Comparison of ENCODE assay signal across 8 cellular contexts in the genomic region with DNA sequence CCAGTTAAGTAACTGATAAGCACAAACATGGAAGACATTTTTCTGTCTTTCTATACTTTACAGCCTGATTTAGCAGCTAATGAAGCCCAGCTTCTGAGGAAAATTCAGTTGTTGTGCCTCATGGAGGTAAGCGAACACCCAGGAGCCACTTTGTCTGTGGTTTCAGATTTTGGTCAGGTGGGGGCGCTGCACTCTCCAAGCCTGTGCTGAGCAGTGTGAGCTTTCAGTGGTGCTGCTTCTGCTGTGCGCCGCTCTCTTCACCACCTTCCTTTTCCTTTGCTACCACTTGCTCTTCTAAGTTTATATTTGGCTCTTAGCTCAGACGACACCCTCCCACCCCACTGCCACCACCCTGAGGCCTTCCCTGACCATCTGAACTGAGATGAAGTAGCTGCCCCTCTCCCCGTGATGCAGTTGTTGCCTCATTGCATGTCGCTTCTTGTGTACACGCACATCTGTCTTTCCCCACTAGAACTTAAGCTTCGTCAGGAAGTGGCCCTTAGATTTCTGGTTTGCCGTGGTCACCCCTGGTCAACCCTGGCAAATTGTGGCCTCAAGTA. TPM values are rescaled to one million over a fixed set of nuclear protein-coding genes. Genes with fewer than 3 reads are reported as not detected.
DNase-seq lines count a peak whose midpoint lies in the region; ATAC-seq and TF ChIP-seq lines count a peak whose summit lies in the region.

No MANE protein-coding gene starts in this region.

- intact Hi-C loops in HCT116 (cut with micrococcal nuclease): no loop called here

- no TSS peak for BruUV-seq in HCT116 (replicated peaks; lab: Mats Ljungman, UMichigan)

- RAD21 ChIA-PET in HCT116 (lab: Charles Lee; ENCODE audit: low non-redundant PET in 1 of 2, low total read pairs in 2 of 2, uncharacterized antibody in 2 of 2, unreplicated experiment in 2 of 2): no interaction called here

- H3K79me2 ChIP-seq in HCT116 (ENCODE audit: insufficient read depth, low read length): no peaks in the 10 kb centered on the region; the same call in 1 of the 2 replicates
- no peaks in the 10 kb centered on the region for H3K79me2 ChIP-seq in SU-DHL-6 (ENCODE audit: insufficient read depth, low read length)
- no peaks in the 10 kb centered on the region for H3K79me2 ChIP-seq in hepatocyte

- ATAC-seq in HCT116 (peak; percentile 83), GM19328 (IDR thresholded peaks at IDR 0.05; ENCODE audit: unreplicated experiment) (no peak), HG03439 (IDR thresholded peaks at IDR 0.05; ENCODE audit: unreplicated experiment) (no peak)

- 79% methylated on average over 10 of the region's 10 CpGs for WGBS in hepatocyte (ENCODE audit: low lambda C conversion rate, missing lambda C conversion rate)

- no peaks in the 10 kb centered on the region for H3K27me3 ChIP-seq in HCT116 (ENCODE audit: insufficient read depth, low read length)
- no peaks in the 10 kb centered on the region for H3K27me3 ChIP-seq in SU-DHL-6 (ENCODE audit: low read length)
- no peaks in the 10 kb centered on the region for H3K27me3 ChIP-seq in hepatocyte

- TF ChIP-seq CTCF in AG09319 (IDR thresholded peaks at IDR 0.05; ENCODE audit: low read depth, low read length) (peak; percentile 61), HCT116 (IDR thresholded peaks at IDR 0.05 in 2 of 3, conservative IDR thresholded peaks at IDR 0.05 in 1 of 3; ENCODE audit: borderline replicate concordance in 1 of 3, insufficient read depth in 1 of 3, low read depth in 2 of 3, low read length in 2 of 3) (peak; percentile 56 to 81 (median 66); a peak in 5 of 6 replicates), SU-DHL-6 (IDR thresholded peaks at IDR 0.05; ENCODE audit: insufficient read depth, low read length, poor library complexity, severe bottlenecking) (peak; percentile 71), hepatocyte (IDR thresholded peaks at IDR 0.05; ENCODE audit: poor library complexity) (peak; percentile 61)

- H3K4me2 ChIP-seq in HCT116 (ENCODE audit: low read length) (no peak overlapping the region), SU-DHL-6 (ENCODE audit: low read depth, low read length, poor library complexity, severe bottlenecking) (no peak overlapping the region), hepatocyte (no peak overlapping the region)

- peak; percentile 53 for TF ChIP-seq RAD21 in HCT116 (IDR thresholded peaks at IDR 0.05; ENCODE audit: low read depth)

- H4K20me1 ChIP-seq in HCT116 (ENCODE audit: insufficient read depth) (no peaks in the 10 kb centered on the region), SU-DHL-6 (ENCODE audit: low read depth, low read length) (no peaks in the 10 kb centered on the region), hepatocyte (ENCODE audit: insufficient read depth, poor library complexity, severe bottlenecking) (no peaks in the 10 kb centered on the region)

- H3K9me2 ChIP-seq in HCT116 (ENCODE audit: insufficient read depth): no peaks in the 10 kb centered on the region
- no peaks in the 10 kb centered on the region for H3K9me2 ChIP-seq in SU-DHL-6 (replicated peaks; ENCODE audit: insufficient read depth, low read length)
- no peaks in the 10 kb centered on the region for H3K9me2 ChIP-seq in hepatocyte (replicated peaks; ENCODE audit: insufficient read depth)

- H3K9ac ChIP-seq in HCT116 (ENCODE audit: low read length): no peak overlapping the region
- no peak overlapping the region for H3K9ac ChIP-seq in SU-DHL-6 (ENCODE audit: low read length)

- H2AFZ ChIP-seq in HCT116 (ENCODE audit: low read depth, low read length, poor library complexity, severe bottlenecking): no peak overlapping the region
- H2AFZ ChIP-seq in SU-DHL-6 (ENCODE audit: low read depth, low read length, severe bottlenecking): no peak overlapping the region
- no peak overlapping the region for H2AFZ ChIP-seq in hepatocyte

- H3K4me1 ChIP-seq in HCT116 (ENCODE audit: control insufficient read depth in 1 of 2, insufficient read depth in 2 of 2, low read length in 2 of 2) (no peaks in the 10 kb centered on the region), hepatocyte (ENCODE audit: insufficient read depth) (no peaks in the 10 kb centered on the region)

- H3K36me3 ChIP-seq in HCT116 (ENCODE audit: control insufficient read depth in 1 of 2, insufficient read depth in 2 of 2, low read length in 2 of 2) (peaks cover 55 to 64% of the 10 kb centered on the region in 2 experiments), SU-DHL-6 (ENCODE audit: low read length) (peaks cover 26% of the 10 kb centered on the region), hepatocyte (replicated peaks; ENCODE audit: insufficient read depth, low read depth) (no peaks in the 10 kb centered on the region)

- DNase-seq in AG09319 (ENCODE audit: extremely low read depth, low read depth) (no peak), HCT116 (ENCODE audit: low read depth, low spot score) (no peak), hepatocyte (ENCODE audit: low spot score) (peak; percentile 67)
- peak; percentile 58 for DNase-seq in activated naive CD8-positive, alpha-beta T cell treated with anti-CD3 and anti-CD28 coated beads, Interleukin-2, amount 50 U/mL, for 16 hours (ENCODE audit: low read depth, low spot score)
- DNase-seq in stimulated activated CD4-positive, alpha-beta T cell treated with anti-CD3 and anti-CD28 coated beads, Interleukin-15, amount 100 ng/mL, for 24 hours: peak; percentile 79

- H3K4me3 ChIP-seq in HCT116 (replicated peaks in 1 of 2; ENCODE audit: low read depth in 1 of 2, low read length in 2 of 2) (no peak overlapping the region), SU-DHL-6 (ENCODE audit: insufficient read depth, low read length, poor library complexity, severe bottlenecking) (no peak overlapping the region), hepatocyte (no peak overlapping the region)

- H3K9me3 ChIP-seq in HCT116 (ENCODE audit: control insufficient read depth in 1 of 2, insufficient read depth in 1 of 2, low read depth in 1 of 2, low read length in 2 of 2) (no peaks in the 10 kb centered on the region), SU-DHL-6 (ENCODE audit: insufficient read depth, low read length) (no peaks in the 10 kb centered on the region), hepatocyte (ENCODE audit: low read depth) (no peaks in the 10 kb centered on the region)

- TF ChIP-seq POLR2A in HCT116 (IDR thresholded peaks at IDR 0.05; ENCODE audit: borderline replicate concordance, extremely low read depth, insufficient read depth, insufficient read length): no peak

- H3K27ac ChIP-seq in HCT116 (ENCODE audit: low read depth, low read length) (no peak overlapping the region), SU-DHL-6 (ENCODE audit: low read depth, low read length) (no peak overlapping the region), hepatocyte (no peak overlapping the region)

- CTCF ChIA-PET in HCT116 (lab: Charles Lee): interaction anchor here (0.5 to 1.7 kb wide), 13 partner anchors 10 to 198 kb away, joined by 3 to 10 read pairs (median 3); a partner anchor contains a TSS

- H3F3A ChIP-seq in SU-DHL-6 (ENCODE audit: insufficient read depth): peaks cover 6% of the 10 kb centered on the region; the same call in 1 of the 2 replicates

- POLR2A ChIA-PET in HCT116 (lab: Charles Lee): no interaction called here

TF ChIP-seq in HCT116, 20 proteins besides CTCF, POLR2A, EP300 and RAD21:
- TF ChIP-seq, protein P1, sequence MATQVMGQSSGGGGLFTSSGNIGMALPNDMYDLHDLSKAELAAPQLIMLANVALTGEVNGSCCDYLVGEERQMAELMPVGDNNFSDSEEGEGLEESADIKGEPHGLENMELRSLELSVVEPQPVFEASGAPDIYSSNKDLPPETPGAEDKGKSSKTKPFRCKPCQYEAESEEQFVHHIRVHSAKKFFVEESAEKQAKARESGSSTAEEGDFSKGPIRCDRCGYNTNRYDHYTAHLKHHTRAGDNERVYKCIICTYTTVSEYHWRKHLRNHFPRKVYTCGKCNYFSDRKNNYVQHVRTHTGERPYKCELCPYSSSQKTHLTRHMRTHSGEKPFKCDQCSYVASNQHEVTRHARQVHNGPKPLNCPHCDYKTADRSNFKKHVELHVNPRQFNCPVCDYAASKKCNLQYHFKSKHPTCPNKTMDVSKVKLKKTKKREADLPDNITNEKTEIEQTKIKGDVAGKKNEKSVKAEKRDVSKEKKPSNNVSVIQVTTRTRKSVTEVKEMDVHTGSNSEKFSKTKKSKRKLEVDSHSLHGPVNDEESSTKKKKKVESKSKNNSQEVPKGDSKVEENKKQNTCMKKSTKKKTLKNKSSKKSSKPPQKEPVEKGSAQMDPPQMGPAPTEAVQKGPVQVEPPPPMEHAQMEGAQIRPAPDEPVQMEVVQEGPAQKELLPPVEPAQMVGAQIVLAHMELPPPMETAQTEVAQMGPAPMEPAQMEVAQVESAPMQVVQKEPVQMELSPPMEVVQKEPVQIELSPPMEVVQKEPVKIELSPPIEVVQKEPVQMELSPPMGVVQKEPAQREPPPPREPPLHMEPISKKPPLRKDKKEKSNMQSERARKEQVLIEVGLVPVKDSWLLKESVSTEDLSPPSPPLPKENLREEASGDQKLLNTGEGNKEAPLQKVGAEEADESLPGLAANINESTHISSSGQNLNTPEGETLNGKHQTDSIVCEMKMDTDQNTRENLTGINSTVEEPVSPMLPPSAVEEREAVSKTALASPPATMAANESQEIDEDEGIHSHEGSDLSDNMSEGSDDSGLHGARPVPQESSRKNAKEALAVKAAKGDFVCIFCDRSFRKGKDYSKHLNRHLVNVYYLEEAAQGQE (IDR thresholded peaks at IDR 0.05; ENCODE audit: low read depth): no peak

RNA-seq across cellular contexts. Expression of a gene that starts 14.0 kb away (rescaled TPM):
- total RNA-seq in HCT116 (2021; ENCODE audit: unreplicated experiment): 179 TPM
- 146 and 190 TPM in 2 replicates for polyA plus RNA-seq in HCT116 (2012)
- 80.8 and 91.8 TPM in 2 replicates for total RNA-seq in hepatocyte
- polyA plus RNA-seq in hepatocyte: 125 and 146 TPM in 2 replicates

RNA-seq across cellular contexts. Expression of a gene that starts 14.7 kb away (rescaled TPM):
- total RNA-seq in HCT116 (2021; ENCODE audit: unreplicated experiment): 17.9 TPM
- 16.4 and 19.3 TPM in 2 replicates for polyA plus RNA-seq in HCT116 (2012)
- 11.2 and 15.5 TPM in 2 replicates for total RNA-seq in hepatocyte
- polyA plus RNA-seq in hepatocyte: 23.4 and 27.4 TPM in 2 replicates

RNA-seq across cellular contexts. Expression of a gene that starts 27.4 kb away (rescaled TPM):
- not detected for total RNA-seq in HCT116 (2021; ENCODE audit: unreplicated experiment)
- polyA plus RNA-seq in HCT116 (2012): 0.09 and 0.16 TPM in 2 replicates
- total RNA-seq in hepatocyte: not detected in 2 replicates
- polyA plus RNA-seq in hepatocyte: 1.4 TPM in 1 of 2 replicates, not detected in the other

RNA-seq across cellular contexts. Expression of a gene that starts 38.1 kb away (rescaled TPM):
- total RNA-seq in HCT116 (2021; ENCODE audit: unreplicated experiment) (57.5 TPM), hepatocyte (12.0 and 19.2 TPM in 2 replicates)
- polyA plus RNA-seq in HCT116 (2012): 33.9 and 37.6 TPM in 2 replicates
- polyA plus RNA-seq in hepatocyte: 27.9 and 44.0 TPM in 2 replicates

RNA-seq across cellular contexts. Expression of a gene that starts 43.3 kb away (rescaled TPM):
- total RNA-seq in HCT116 (2021; ENCODE audit: unreplicated experiment): 75.2 TPM
- 46.9 and 51.6 TPM in 2 replicates for polyA plus RNA-seq in HCT116 (2012)
- 75.6 and 115 TPM in 2 replicates for total RNA-seq in hepatocyte
- polyA plus RNA-seq in hepatocyte: 81.0 and 82.1 TPM in 2 replicates

Comparison
In these comparisons a context has a peak if more than half of its experiments do, and no peak if none do; other contexts are left out.
1. DNase-seq: peak in activated naive CD8-positive, alpha-beta T cell treated with anti-CD3 and anti-CD28 coated beads, Interleukin-2, amount 50 U/mL, for 16 hours (single experiment), hepatocyte (single experiment) and stimulated activated CD4-positive, alpha-beta T cell treated with anti-CD3 and anti-CD28 coated beads, Interleukin-15, amount 100 ng/mL, for 24 hours (single experiment); none in AG09319 (single experiment) and HCT116 (single experiment).
2. Peak in every context shown above with its lines, with median percentiles within 50 percentile points of each other: CTCF ChIP-seq.